Comparison of ENCODE assay signal across 24 cellular contexts in the genomic region with DNA sequence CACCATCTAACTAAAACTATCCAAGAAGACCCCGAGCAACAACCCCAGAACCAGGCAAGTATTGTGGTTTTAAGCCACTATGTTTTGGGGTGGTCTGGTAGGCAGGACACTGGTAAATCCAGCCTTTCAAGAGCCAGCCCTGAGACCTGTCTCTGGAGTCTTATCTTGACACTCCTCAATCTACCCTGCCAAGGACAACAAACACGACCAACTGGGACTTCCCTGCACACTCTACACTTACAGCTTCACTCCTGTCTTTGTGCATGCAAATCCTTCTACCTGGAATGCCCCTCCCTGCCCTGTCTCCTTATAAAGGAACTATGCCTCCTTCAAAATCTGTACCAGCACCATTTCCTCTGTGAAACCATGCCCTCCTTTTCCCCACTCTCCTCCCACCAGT.
"Had no signal": no experiment of that assay in that cellular context is flagged by ENCODE, and none has a peak within 500 bp of the region (broad histone marks: within the 10 kb centered on the region; RNA-seq: fewer than 3 reads in every experiment).

No MANE protein-coding gene starts in this region.

- H3K27ac Mint-ChIP-seq: activated CD4-positive, alpha-beta memory T cell treated with anti-CD3 and anti-CD28 coated beads, Interleukin-2, amount 10 ng/mL, durations not matched to agents 7 days and 5 days; activated CD4-positive, alpha-beta T cell treated with anti-CD3 and anti-CD28 coated beads for 36 hours; activated T-cell treated with anti-CD3 and anti-CD28 coated beads, Interleukin-2, amount 50 U/mL, for 24 hours; immature natural killer cell had no signal

- H3K9me3 ChIP-seq: body of pancreas, SK-N-SH had no signal

- DNase-seq: activated CD4-positive, alpha-beta memory T cell treated with anti-CD3 and anti-CD28 coated beads, Interleukin-2, amount 10 ng/mL, durations not matched to agents 7 days and 5 days; activated CD4-positive, alpha-beta T cell treated with anti-CD3 and anti-CD28 coated beads for 36 hours; activated effector memory CD4-positive, alpha-beta T cell treated with Interleukin-2 at 50 U/mL for 16 hours; activated naive CD4-positive, alpha-beta T cell treated with anti-CD3 and anti-CD28 coated beads, Interleukin-2, amount 50 U/mL, for 16 hours; activated T-cell treated with anti-CD3 and anti-CD28 coated beads, Interleukin-2, amount 50 U/mL, for 24 hours; amniotic stem cell; central memory CD4-positive, alpha-beta T cell; effector CD4-positive, alpha-beta T cell; foreskin melanocyte; immature natural killer cell; mammary epithelial cell; naive thymus-derived CD8-positive, alpha-beta T cell; posterior cingulate gyrus; retina; SK-N-SH; stimulated activated CD4-positive, alpha-beta T cell treated with anti-CD3 and anti-CD28 coated beads, Interleukin-4, amount 100 ng/mL, for 4 hours; stimulated activated CD8-positive, alpha-beta memory T cell treated with anti-CD3 and anti-CD28 coated beads, Interleukin-4, amount 100 ng/mL, for 48 hours; stimulated activated naive CD4-positive, alpha-beta T cell treated with Interleukin-2 at 50 U/mL for 16 hours; T-helper 1 cell; T1000; trophoblast cell had no signal

- H3K4me3 ChIP-seq: body of pancreas, coronary artery, skin epidermis had no signal

- H3K4me1 Mint-ChIP-seq: activated CD4-positive, alpha-beta T cell treated with anti-CD3 and anti-CD28 coated beads for 36 hours had no signal

- H3K9me3 Mint-ChIP-seq: activated CD4-positive, alpha-beta memory T cell treated with anti-CD3 and anti-CD28 coated beads, Interleukin-2, amount 10 ng/mL, durations not matched to agents 7 days and 5 days; activated T-cell treated with anti-CD3 and anti-CD28 coated beads, Interleukin-2, amount 50 U/mL, for 24 hours; immature natural killer cell; naive thymus-derived CD8-positive, alpha-beta T cell had no signal

- H3K36me3 Mint-ChIP-seq: immature natural killer cell; naive thymus-derived CD8-positive, alpha-beta T cell had no signal

- H3K27ac ChIP-seq: coronary artery, skin epidermis had no signal

- ATAC-seq: activated CD4-positive, alpha-beta T cell treated with anti-CD3 and anti-CD28 coated beads for 36 hours; body of pancreas; naive thymus-derived CD8-positive, alpha-beta T cell had no signal

- H3K27me3 Mint-ChIP-seq: activated CD4-positive, alpha-beta T cell treated with anti-CD3 and anti-CD28 coated beads for 36 hours; activated T-cell treated with anti-CD3 and anti-CD28 coated beads, Interleukin-2, amount 50 U/mL, for 24 hours had no signal

- H3K4me3 Mint-ChIP-seq: activated CD4-positive, alpha-beta memory T cell treated with anti-CD3 and anti-CD28 coated beads, Interleukin-2, amount 10 ng/mL, durations not matched to agents 7 days and 5 days; activated CD4-positive, alpha-beta T cell treated with anti-CD3 and anti-CD28 coated beads for 36 hours; activated T-cell treated with anti-CD3 and anti-CD28 coated beads, Interleukin-2, amount 50 U/mL, for 24 hours; immature natural killer cell; naive thymus-derived CD8-positive, alpha-beta T cell had no signal

- H3K27me3 ChIP-seq: body of pancreas had no signal

- H3K4me2 ChIP-seq: SK-N-SH had no signal

- H3K9ac ChIP-seq: SK-N-SH had no signal
